Comparison of ENCODE assay signal across 9 cellular contexts in genomic region chr1:101388904-101389546, GRCh38.
DNase-seq lines count a peak whose midpoint lies in the region; ATAC-seq, FAIRE-seq and TF ChIP-seq lines count a peak whose summit lies in the region.
"Had no signal": no experiment of that assay in that cellular context is flagged by ENCODE, and none has a peak within 500 bp of the region (broad histone marks: within the 10 kb centered on the region; RNA-seq: fewer than 3 reads in every experiment).

No MANE protein-coding gene starts in this region.

- DNase-seq in A673 (ENCODE audit: low spot score) (peak; percentile 24), GM19239 (ENCODE audit: insufficient read length, low spot score) (no peak), PC-9 (no peak), SKM-1 treated with dmso at 0.1 percent for 144 hours (lab: John Stamatoyannopoulos, UW; ENCODE audit: unreplicated experiment) (no peak), RCC 7860 (ENCODE audit: low spot score) (no peak)
- peak; percentile 50 for DNase-seq in activated CD8-positive, alpha-beta T cell treated with anti-CD3 and anti-CD28 coated beads, Interleukin-2, amount 10 ng/mL, durations not matched to agents 7 days and 5 days
- DNase-seq in naive thymus-derived CD8-positive, alpha-beta T cell = no peak

- H2AFZ ChIP-seq in PC-9 = no peak overlapping the region

- H3K9me3 Mint-ChIP-seq in activated CD8-positive, alpha-beta T cell treated with anti-CD3 and anti-CD28 coated beads, Interleukin-2, amount 10 ng/mL, durations not matched to agents 7 days and 5 days (ENCODE audit: insufficient read depth) = no peaks in the 10 kb centered on the region
- H3K9me3 Mint-ChIP-seq in naive thymus-derived CD8-positive, alpha-beta T cell = peaks cover 0 to 17% (median 2%) of the 10 kb centered on the region in 9 donors

- no peaks in the 10 kb centered on the region for H3K36me3 Mint-ChIP-seq in activated CD8-positive, alpha-beta T cell treated with anti-CD3 and anti-CD28 coated beads, Interleukin-2, amount 10 ng/mL, durations not matched to agents 7 days and 5 days (ENCODE audit: low read depth)
- peaks cover 0 to 11% (median 0%) of the 10 kb centered on the region in 3 donors for H3K36me3 Mint-ChIP-seq in naive thymus-derived CD8-positive, alpha-beta T cell

- no peak overlapping the region for H3K27ac ChIP-seq in A673 (ENCODE audit: low read depth, low read length, poor library complexity, severe bottlenecking)
- no peak overlapping the region for H3K27ac ChIP-seq in PC-9
- H3K27ac ChIP-seq: SK-N-MC had no signal

- no peaks in the 10 kb centered on the region for H3K4me1 ChIP-seq in A673 (ENCODE audit: insufficient read depth, low read length, poor library complexity, severe bottlenecking)
- no peaks in the 10 kb centered on the region for H3K4me1 ChIP-seq in PC-9 (replicated peaks; ENCODE audit: insufficient read depth)

- POLR2A ChIA-PET in A673 (lab: Charles Lee; ENCODE audit: low non-redundant PET) = no interaction called here
- POLR2A ChIA-PET in activated CD8-positive, alpha-beta T cell treated with anti-CD3 and anti-CD28 coated beads, Interleukin-2, amount 10 ng/mL, durations not matched to agents 7 days and 5 days (lab: Charles Lee) = no interaction called here
- POLR2A ChIA-PET in PC-9 (lab: Charles Lee; ENCODE audit: unreplicated experiment) = no interaction called here
- POLR2A ChIA-PET in naive thymus-derived CD8-positive, alpha-beta T cell (lab: Charles Lee) = no interaction called here

- H3K27ac Mint-ChIP-seq in activated CD8-positive, alpha-beta T cell treated with anti-CD3 and anti-CD28 coated beads, Interleukin-2, amount 10 ng/mL, durations not matched to agents 7 days and 5 days = peak overlapping the region; percentile 21
- peak overlapping the region in 2 of 10 donors; percentile 1 to 46 for H3K27ac Mint-ChIP-seq in naive thymus-derived CD8-positive, alpha-beta T cell

- H3K79me2 ChIP-seq in PC-9 (ENCODE audit: low read depth) = no peaks in the 10 kb centered on the region

- H3K36me3 ChIP-seq in A673 (ENCODE audit: insufficient read depth, low read length, poor library complexity, severe bottlenecking) (no peaks in the 10 kb centered on the region), PC-9 (ENCODE audit: low read depth) (no peaks in the 10 kb centered on the region)

- H3K27me3 Mint-ChIP-seq in activated CD8-positive, alpha-beta T cell treated with anti-CD3 and anti-CD28 coated beads, Interleukin-2, amount 10 ng/mL, durations not matched to agents 7 days and 5 days (ENCODE audit: low read depth) = no peaks in the 10 kb centered on the region
- peaks cover 0 to 1% (median 0%) of the 10 kb centered on the region in 5 donors for H3K27me3 Mint-ChIP-seq in naive thymus-derived CD8-positive, alpha-beta T cell

- no peak overlapping the region for H3K4me2 ChIP-seq in PC-9

- no peak overlapping the region for H3K4me3 ChIP-seq in A673 (ENCODE audit: low read depth, low read length, poor library complexity, severe bottlenecking)
- no peak overlapping the region for H3K4me3 ChIP-seq in PC-9
- H3K4me3 ChIP-seq: SK-N-MC had no signal

- H3K9me2 ChIP-seq in PC-9 (ENCODE audit: insufficient read depth) = no peaks in the 10 kb centered on the region

- no peaks in the 10 kb centered on the region for H3F3A ChIP-seq in PC-9 (ENCODE audit: insufficient read depth, low read depth)

- BruUV-seq in A673 (replicated peaks; lab: Mats Ljungman, UMichigan) (no TSS peak), PC-9 (replicated peaks; lab: Mats Ljungman, UMichigan) (no TSS peak)

- H4K20me1 ChIP-seq in PC-9 (ENCODE audit: insufficient read depth) = no peaks in the 10 kb centered on the region

- intact Hi-C loops in A673 (cut with micrococcal nuclease; ENCODE audit: unreplicated experiment) = no loop called here
- intact Hi-C loops in PC-9 (cut with micrococcal nuclease; ENCODE audit: unreplicated experiment) = no loop called here

- H3K4me1 Mint-ChIP-seq in activated CD8-positive, alpha-beta T cell treated with anti-CD3 and anti-CD28 coated beads, Interleukin-2, amount 10 ng/mL, durations not matched to agents 7 days and 5 days (ENCODE audit: low read depth) = peaks cover 15% of the 10 kb centered on the region
- H3K4me1 Mint-ChIP-seq in naive thymus-derived CD8-positive, alpha-beta T cell = peaks cover 0 to 23% (median 0%) of the 10 kb centered on the region in 4 donors

- peak; percentile 92 for ATAC-seq in HG03097 (IDR thresholded peaks at IDR 0.05; ENCODE audit: low FRiP score, unreplicated experiment)
- ATAC-seq in activated CD8-positive, alpha-beta T cell treated with anti-CD3 and anti-CD28 coated beads, Interleukin-2, amount 10 ng/mL, durations not matched to agents 7 days and 5 days = peak; percentile 90
- no peak for ATAC-seq in naive thymus-derived CD8-positive, alpha-beta T cell

- no peak for TF ChIP-seq CTCF in A673 (conservative IDR thresholded peaks at IDR 0.05; ENCODE audit: low read depth, low read length)
- no peak for TF ChIP-seq CTCF in PC-9 (conservative IDR thresholded peaks at IDR 0.05)

- H3K4me3 Mint-ChIP-seq in activated CD8-positive, alpha-beta T cell treated with anti-CD3 and anti-CD28 coated beads, Interleukin-2, amount 10 ng/mL, durations not matched to agents 7 days and 5 days = no peak overlapping the region
- no peak overlapping the region for H3K4me3 Mint-ChIP-seq in naive thymus-derived CD8-positive, alpha-beta T cell

- no peaks in the 10 kb centered on the region for H3K9me3 ChIP-seq in A673 (ENCODE audit: low read depth, low read length, poor library complexity, severe bottlenecking)
- H3K9me3 ChIP-seq in PC-9 (ENCODE audit: insufficient read depth, low read depth) = no peaks in the 10 kb centered on the region

- CTCF ChIA-PET in A673 (lab: Charles Lee) (no interaction called here), PC-9 (lab: Charles Lee) (no interaction called here)
- CTCF ChIA-PET in activated CD8-positive, alpha-beta T cell treated with anti-CD3 and anti-CD28 coated beads, Interleukin-2, amount 10 ng/mL, durations not matched to agents 7 days and 5 days (lab: Charles Lee) = interaction anchor here (1.0 to 2.6 kb wide), 2 partner anchors 71 to 80 kb away, joined by 4 to 11 read pairs; no protein-coding TSS in a partner anchor

- H3K27me3 ChIP-seq in A673 (replicated peaks; ENCODE audit: insufficient read depth, low read depth, low read length, poor library complexity) (no peaks in the 10 kb centered on the region), PC-9 (ENCODE audit: insufficient read depth, low read depth) (no peaks in the 10 kb centered on the region)

- FAIRE-seq in GM19239 (lab: Jason Lieb, UNC) (peak; percentile 94), RCC 7860 (lab: Jason Lieb, UNC) (no peak)

Comparison
In these comparisons a context has a peak if more than half of its experiments do, and no peak if none do; other contexts are left out.
1. DNase-seq: peak in A673 (single experiment) and activated CD8-positive, alpha-beta T cell treated with anti-CD3 and anti-CD28 coated beads, Interleukin-2, amount 10 ng/mL, durations not matched to agents 7 days and 5 days (single experiment); none in GM19239 (single experiment), PC-9 (0 of 2), SKM-1 treated with dmso at 0.1 percent for 144 hours (single experiment), RCC 7860 (single experiment) and naive thymus-derived CD8-positive, alpha-beta T cell (0 of 10).
2. ATAC-seq: peak in HG03097 (single experiment) and activated CD8-positive, alpha-beta T cell treated with anti-CD3 and anti-CD28 coated beads, Interleukin-2, amount 10 ng/mL, durations not matched to agents 7 days and 5 days (single experiment); none in naive thymus-derived CD8-positive, alpha-beta T cell (0 of 2).